Comparison of ENCODE assay signal across 8 cellular contexts in the genomic region with DNA sequence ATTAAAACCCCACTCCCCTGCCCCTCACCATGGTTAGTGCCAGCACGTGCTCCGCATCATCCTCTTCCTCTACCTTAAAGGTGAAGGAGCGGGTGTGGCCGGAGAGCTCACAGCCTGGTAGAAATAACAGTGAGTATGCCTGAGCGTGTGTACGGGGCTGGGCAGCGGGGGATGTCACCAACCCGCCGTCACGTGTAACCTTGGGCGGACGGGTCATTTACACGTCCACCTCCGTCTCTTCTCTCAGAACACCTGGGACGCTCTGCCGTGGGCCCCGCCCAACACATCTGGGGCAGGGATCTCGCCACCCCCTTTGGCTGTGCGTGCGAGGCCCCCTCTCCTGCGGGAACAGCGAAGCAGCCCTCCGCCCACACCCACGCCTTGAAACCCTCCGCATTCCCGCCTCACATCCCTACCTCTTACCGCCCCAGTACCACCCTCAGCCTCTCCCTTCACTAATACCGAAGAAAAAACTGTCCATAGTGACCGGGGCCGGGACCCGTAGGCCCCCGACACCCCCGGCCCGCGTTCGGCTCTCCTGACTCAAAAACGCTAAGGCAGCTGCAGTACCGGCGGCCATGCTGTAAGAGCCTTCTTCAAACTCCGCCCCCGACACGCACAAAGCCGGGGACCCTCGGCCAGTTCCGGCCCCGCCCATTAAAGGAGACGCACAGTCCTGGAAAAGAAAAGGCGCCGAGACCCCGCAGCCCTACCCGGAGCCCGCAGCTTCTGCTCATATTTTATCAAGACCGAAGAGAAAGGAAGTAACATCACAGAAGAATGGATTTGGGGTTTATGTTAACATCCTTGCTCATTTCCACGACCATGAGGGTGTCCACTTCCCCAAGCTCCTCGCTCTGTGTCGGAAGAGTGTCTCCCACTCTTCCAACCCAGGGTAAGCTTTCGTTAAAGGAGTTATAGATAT. TPM values are rescaled to one million over a fixed set of nuclear protein-coding genes. Genes with fewer than 3 reads are reported as not detected.
DNase-seq lines count a peak whose midpoint lies in the region; ATAC-seq, FAIRE-seq and TF ChIP-seq lines count a peak whose summit lies in the region.

A gene with protein sequence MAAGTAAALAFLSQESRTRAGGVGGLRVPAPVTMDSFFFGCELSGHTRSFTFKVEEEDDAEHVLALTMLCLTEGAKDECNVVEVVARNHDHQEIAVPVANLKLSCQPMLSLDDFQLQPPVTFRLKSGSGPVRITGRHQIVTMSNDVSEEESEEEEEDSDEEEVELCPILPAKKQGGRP (minus strand): TSS at position 636 of the 925 bp plus-strand sequence. CDS start 56 bp downstream, at position 580.

- H3K4me1 ChIP-seq in right lobe of liver, result peaks cover 0 to 26% (median 9%) of the 10 kb centered on the region in 4 donors

- peak; percentile 75 for FAIRE-seq in GM18507 (lab: Jason Lieb, UNC)

- ATAC-seq in HG03139 (IDR thresholded peaks at IDR 0.05; ENCODE audit: unreplicated experiment) (peak; percentile 47), right lobe of liver (peak; percentile 63 to 70 (median 66))

- WGBS in right lobe of liver (ENCODE audit: insufficient coverage, low coverage, low lambda C conversion rate, missing lambda C conversion rate), result 2% methylated on average over 46 of the region's 57 CpGs

- H3K27ac ChIP-seq in right lobe of liver, result peak within 1 kb of the TSS in 1 of 3 donors; percentile 17

- no peaks in the 10 kb centered on the region for H3K9me3 ChIP-seq in right lobe of liver

- peak; percentile 25 for TF ChIP-seq POLR2A in right lobe of liver (IDR thresholded peaks at IDR 0.05)

- peaks cover 0 to 27% (median 15%) of the 10 kb centered on the region in 4 donors for H3K36me3 ChIP-seq in right lobe of liver

- peak; percentile 61 for DNase-seq in A172 (ENCODE audit: low spot score)
- peak; percentile 87 for DNase-seq in GM18507 (ENCODE audit: extremely low spot score, insufficient read length, low read depth)
- DNase-seq in NCI-H748 treated with DMSO at 0.1 percent for 48 hours (lab: John Stamatoyannopoulos, UW), result peak; percentile 37
- peak; percentile 73 to 84 for DNase-seq in activated CD4-positive, alpha-beta T cell treated with anti-CD3 and anti-CD28 coated beads, Interleukin-2, amount 50 U/mL, for 24 hours (ENCODE audit: low read depth in 1 of 2, low spot score in 1 of 2)
- DNase-seq in dermis microvascular lymphatic vessel endothelial cell (ENCODE audit: low read depth in 2 of 2), result peak; percentile 36 to 79
- DNase-seq in right lobe of liver, result peak; percentile 80 to 82 (median 82)
- DNase-seq in stimulated activated CD4-positive, alpha-beta T cell treated with anti-CD3 and anti-CD28 coated beads, Interleukin-4, amount 100 ng/mL, for 1 hour, result peak; percentile 88

- intact Hi-C loops in right lobe of liver (cut with DNase I), result no loop called here

- TF ChIP-seq CTCF in right lobe of liver (IDR thresholded peaks at IDR 0.05), result no peak

- H3K4me3 ChIP-seq in right lobe of liver, result peak within 1 kb of the TSS; percentile 55 to 64 (median 64)

- H3K27me3 ChIP-seq in right lobe of liver, result no peaks in the 10 kb centered on the region

RNA-seq across cellular contexts. Expression of the gene that starts here (rescaled TPM):
- total RNA-seq in A172 (2014; rRNA removed; shearing (Covaris generic)), result 65.5 and 96.9 TPM in 2 replicates
- total RNA-seq in dermis microvascular lymphatic vessel endothelial cell (71.4 and 127 TPM in 2 replicates), right lobe of liver (10 to 100 TPM in 3 of 6 experiments, 1 to 10 TPM in 3; 4.7 to 31.8 (median 8.6) TPM)

Comparison
In these comparisons a context has a peak if more than half of its experiments do, and no peak if none do; other contexts are left out.
1. DNase-seq: peak in every context shown above with its lines; median percentile 88 in stimulated activated CD4-positive, alpha-beta T cell treated with anti-CD3 and anti-CD28 coated beads, Interleukin-4, amount 100 ng/mL, for 1 hour; 87 in GM18507; 82 in right lobe of liver; 78 in activated CD4-positive, alpha-beta T cell treated with anti-CD3 and anti-CD28 coated beads, Interleukin-2, amount 50 U/mL, for 24 hours; 61 in A172; 58 in dermis microvascular lymphatic vessel endothelial cell; 37 in NCI-H748 treated with DMSO at 0.1 percent for 48 hours.